Comparison of ENCODE assay signal across 1 cellular context in the genomic region with DNA sequence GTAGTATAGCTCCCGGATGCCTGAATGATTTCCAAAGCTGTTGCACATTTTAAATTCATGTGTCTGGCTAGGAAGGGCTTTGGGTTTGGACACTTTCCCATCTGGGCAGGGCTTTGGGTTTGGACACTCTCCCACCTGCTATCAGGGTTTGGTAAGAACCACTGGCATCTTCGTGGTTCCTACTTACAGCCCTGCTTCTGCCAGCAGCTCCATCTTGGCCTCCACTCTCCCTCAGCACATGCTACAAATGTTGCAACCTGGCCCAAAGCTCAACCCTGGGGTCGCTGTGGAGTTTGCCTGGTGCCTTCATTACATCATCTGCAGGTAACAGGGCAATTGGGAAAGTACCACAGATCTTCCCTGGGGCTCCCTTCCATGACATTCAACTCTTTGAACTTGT.
A peak's percentile ranks its signal among the peaks of the same experiment; 100 is the strongest.
TF ChIP-seq lines count a peak whose summit lies in the region.

No MANE protein-coding gene starts in this region.

TF ChIP-seq in HepG2, 621 proteins besides CTCF, POLR2A, EP300 and RAD21:
- TF ChIP-seq, protein P1, sequence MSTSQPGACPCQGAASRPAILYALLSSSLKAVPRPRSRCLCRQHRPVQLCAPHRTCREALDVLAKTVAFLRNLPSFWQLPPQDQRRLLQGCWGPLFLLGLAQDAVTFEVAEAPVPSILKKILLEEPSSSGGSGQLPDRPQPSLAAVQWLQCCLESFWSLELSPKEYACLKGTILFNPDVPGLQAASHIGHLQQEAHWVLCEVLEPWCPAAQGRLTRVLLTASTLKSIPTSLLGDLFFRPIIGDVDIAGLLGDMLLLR (CRISPR knock-in tag; IDR thresholded peaks at IDR 0.05): no peak
- TF ChIP-seq CEBPG (CRISPR knock-in tag; IDR thresholded peaks at IDR 0.05) (peak; percentile 70), HNF4A (CRISPR knock-in tag; IDR thresholded peaks at IDR 0.05) (peak; percentile 52), POGK (CRISPR knock-in tag; conservative IDR thresholded peaks at IDR 0.05) (0 out of 2 replicates have a peak, but pooled peaks have one; percentile 7), HNRNPL (IDR thresholded peaks at IDR 0.05; ENCODE audit: low read depth, low read length) (no peak), MYC (CRISPR knock-in tag; IDR thresholded peaks at IDR 0.05; ENCODE audit: borderline replicate concordance) (peak; percentile 28; the same call in 1 of the 2 replicates), ZNF136 (CRISPR knock-in tag; IDR thresholded peaks at IDR 0.05; ENCODE audit: low read depth) (no peak), RBM39 (IDR thresholded peaks at IDR 0.05; ENCODE audit: low read depth, low read length, poor library complexity, severe bottlenecking) (no peak), CEBPB (IDR thresholded peaks at IDR 0.05; ENCODE audit: borderline replicate concordance, low read depth, low read length) (peak; percentile 58; the same call in 1 of the 2 replicates), HIC2 (CRISPR knock-in tag; IDR thresholded peaks at IDR 0.05; ENCODE audit: low read depth) (no peak), MAFK (conservative IDR thresholded peaks at IDR 0.05 in 1 of 2, IDR thresholded peaks at IDR 0.05 in 1 of 2; ENCODE audit: low read length in 2 of 2) (no peak), ZNF746 (CRISPR knock-in tag; IDR thresholded peaks at IDR 0.05) (no peak), GATAD2A (CRISPR knock-in tag; IDR thresholded peaks at IDR 0.05) (0 out of 2 replicates have a peak, but pooled peaks have one; percentile 15), ZNF513 (CRISPR knock-in tag; conservative IDR thresholded peaks at IDR 0.05) (no peak), SRF (IDR thresholded peaks at IDR 0.05; ENCODE audit: low read depth, low read length) (no peak), AHDC1 (CRISPR knock-in tag; IDR thresholded peaks at IDR 0.05; ENCODE audit: borderline replicate concordance) (no peak)
- TF ChIP-seq, protein P2, sequence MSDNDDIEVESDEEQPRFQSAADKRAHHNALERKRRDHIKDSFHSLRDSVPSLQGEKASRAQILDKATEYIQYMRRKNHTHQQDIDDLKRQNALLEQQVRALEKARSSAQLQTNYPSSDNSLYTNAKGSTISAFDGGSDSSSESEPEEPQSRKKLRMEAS (IDR thresholded peaks at IDR 0.05): peak; percentile 55; the same call in 1 of the 2 replicates
- TF ChIP-seq, protein P3, sequence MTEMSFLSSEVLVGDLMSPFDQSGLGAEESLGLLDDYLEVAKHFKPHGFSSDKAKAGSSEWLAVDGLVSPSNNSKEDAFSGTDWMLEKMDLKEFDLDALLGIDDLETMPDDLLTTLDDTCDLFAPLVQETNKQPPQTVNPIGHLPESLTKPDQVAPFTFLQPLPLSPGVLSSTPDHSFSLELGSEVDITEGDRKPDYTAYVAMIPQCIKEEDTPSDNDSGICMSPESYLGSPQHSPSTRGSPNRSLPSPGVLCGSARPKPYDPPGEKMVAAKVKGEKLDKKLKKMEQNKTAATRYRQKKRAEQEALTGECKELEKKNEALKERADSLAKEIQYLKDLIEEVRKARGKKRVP (CRISPR knock-in tag; IDR thresholded peaks at IDR 0.05): peak in 1 of 2 experiments; percentile 65; a peak in 2 of 4 replicates
